Comparison of ENCODE assay signal across 15 cellular contexts in genomic region chr6:39493717-39494116, GRCh38.
"Had no signal": no experiment of that assay in that cellular context is flagged by ENCODE, and none has a peak within 500 bp of the region (broad histone marks: within the 10 kb centered on the region; RNA-seq: fewer than 3 reads in every experiment).

No MANE protein-coding gene starts in this region.

- H3K27ac ChIP-seq: brain microvascular endothelial cell, lower lobe of right lung, suprapubic skin had no signal

- H3K4me3 ChIP-seq: lower lobe of right lung, suprapubic skin had no signal

- ATAC-seq: activated CD4-positive, CD25-positive, alpha-beta regulatory T cell treated with anti-CD3 and anti-CD28 coated beads, Interleukin-2, amount 50 U/mL, for 24 hours; activated naive CD4-positive, alpha-beta T cell treated with anti-CD3 and anti-CD28 coated beads, Interleukin-2, amount 50 U/mL, for 72 hours; natural killer cell; stimulated activated naive CD8-positive, alpha-beta T cell treated with anti-CD3 and anti-CD28 coated beads, Interleukin-15, Interleukin-2, amounts not matched to agents 100 U/mL and 50 U/mL, for 24 hours had no signal

- H3K9me3 ChIP-seq: lower lobe of right lung, suprapubic skin had no signal

- H3K27me3 ChIP-seq: brain microvascular endothelial cell, suprapubic skin had no signal

- H3K36me3 ChIP-seq: brain microvascular endothelial cell, lower lobe of right lung, suprapubic skin had no signal

- DNase-seq: activated effector memory CD4-positive, alpha-beta T cell treated with Interleukin-2 at 50 U/mL for 16 hours; activated T-cell treated with anti-CD3 and anti-CD28 coated beads, Interleukin-2, amount 50 U/mL, for 1 hour; amygdala; brain microvascular endothelial cell; endodermal cell; erythroblast; hippocampal formation; lower lobe of right lung; natural killer cell; nucleus accumbens; stimulated activated CD4-positive, alpha-beta T cell treated with anti-CD3 and anti-CD28 coated beads, Interleukin-2, amount 100 ng/mL, for 48 hours; stimulated activated naive CD8-positive, alpha-beta T cell treated with anti-CD3 and anti-CD28 coated beads, Interleukin-15, Interleukin-2, amounts not matched to agents 100 U/mL and 50 U/mL, for 24 hours had no signal
